10 cellular contexts compared by ENCODE assay signal in the genomic region with DNA sequence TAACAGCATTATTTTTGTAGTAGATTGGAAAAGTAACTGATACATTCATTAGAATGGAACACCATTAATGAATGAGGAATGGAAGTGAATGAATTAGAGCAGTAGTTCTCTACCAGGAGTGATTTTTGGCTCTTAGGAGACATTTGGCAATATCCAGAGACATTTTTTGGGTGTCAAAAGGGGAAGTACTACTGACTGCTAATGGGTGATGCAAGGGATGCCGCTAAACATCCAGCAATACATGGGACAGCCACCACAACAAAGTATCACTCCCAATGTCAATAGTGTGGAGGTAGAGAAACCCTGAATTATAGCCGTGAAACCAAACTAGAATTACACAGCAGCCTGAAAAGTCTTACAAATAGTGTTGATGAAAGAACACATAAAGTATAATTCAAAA. TPM values are rescaled to one million over a fixed set of nuclear protein-coding genes. Genes with fewer than 3 reads are reported as not detected.
DNase-seq lines count a peak whose midpoint lies in the region; ATAC-seq, FAIRE-seq and TF ChIP-seq lines count a peak whose summit lies in the region.
"Had no signal": no experiment of that assay in that cellular context is flagged by ENCODE, and none has a peak within 500 bp of the region (broad histone marks: within the 10 kb centered on the region; RNA-seq: fewer than 3 reads in every experiment).

No MANE protein-coding gene starts in this region.

- H3K27me3 Mint-ChIP-seq in CD4-positive, alpha-beta T cell: no peaks in the 10 kb centered on the region
- peaks cover 0 to 5% (median 0%) of the 10 kb centered on the region in 5 donors for H3K27me3 Mint-ChIP-seq in naive thymus-derived CD4-positive, alpha-beta T cell

- no peak overlapping the region for H3K14ac ChIP-seq in mesenchymal stem cell (ENCODE audit: low read length in 2 of 2)

- H3K36me3 ChIP-seq in KMS-11 (ENCODE audit: insufficient read depth) (no peaks in the 10 kb centered on the region), mesenchymal stem cell (ENCODE audit: control insufficient read depth in 1 of 2, insufficient read depth in 2 of 2, low read depth in 1 of 2, low read length in 2 of 2) (no peaks in the 10 kb centered on the region)
- H3K36me3 ChIP-seq in naive thymus-derived CD4-positive, alpha-beta T cell (ENCODE audit: control insufficient read depth in 2 of 3, insufficient read depth in 3 of 3, low read length in 3 of 3): peaks cover 0 to 4% (median 0%) of the 10 kb centered on the region in 3 experiments

- H2AFZ ChIP-seq in KMS-11 (ENCODE audit: low read depth) (no peak overlapping the region), mesenchymal stem cell (ENCODE audit: low read depth, low read length) (no peak overlapping the region)

- H3K9me3 ChIP-seq in CD4-positive, alpha-beta T cell (ENCODE audit: control insufficient read depth, low read length): no peaks in the 10 kb centered on the region
- no peaks in the 10 kb centered on the region for H3K9me3 ChIP-seq in naive thymus-derived CD4-positive, alpha-beta T cell (ENCODE audit: control insufficient read depth in 2 of 3, low read length in 3 of 3)
- H3K9me3 ChIP-seq in mesenchymal stem cell (ENCODE audit: control insufficient read depth, low read length): no peaks in the 10 kb centered on the region

- H3K27ac Mint-ChIP-seq in CD4-positive, alpha-beta T cell: peak overlapping the region; percentile 88
- H3K27ac Mint-ChIP-seq in activated naive CD4-positive, alpha-beta T cell treated with anti-CD3 and anti-CD28 coated beads, Interleukin-2, amount 50 U/mL, for 72 hours: peak overlapping the region; percentile 96 to 98
- peak overlapping the region in 8 of 9 donors; percentile 44 to 99 (median 96) for H3K27ac Mint-ChIP-seq in naive thymus-derived CD4-positive, alpha-beta T cell

- peaks cover 59% of the 10 kb centered on the region for H3K36me3 Mint-ChIP-seq in CD4-positive, alpha-beta T cell (ENCODE audit: low read depth)
- peaks cover 19 to 50% of the 10 kb centered on the region in 2 donors for H3K36me3 Mint-ChIP-seq in activated naive CD4-positive, alpha-beta T cell treated with anti-CD3 and anti-CD28 coated beads, Interleukin-2, amount 50 U/mL, for 72 hours
- H3K36me3 Mint-ChIP-seq in naive thymus-derived CD4-positive, alpha-beta T cell: peaks cover 0 to 34% (median 30%) of the 10 kb centered on the region in 5 donors

- no peak overlapping the region for H3K23ac ChIP-seq in mesenchymal stem cell (ENCODE audit: low read length in 2 of 2)

- CTCF ChIA-PET in CD4-positive, alpha-beta T cell (lab: Charles Lee): no interaction called here
- CTCF ChIA-PET in naive thymus-derived CD4-positive, alpha-beta T cell (lab: Charles Lee): interaction anchor here (1.3 to 1.6 kb wide), 2 partner anchors 9 to 24 kb away, joined by 5 to 6 read pairs; no protein-coding TSS in a partner anchor

- H4K8ac ChIP-seq in mesenchymal stem cell (ENCODE audit: low read length): no peak overlapping the region

- no CpG with 5 or more reads among the region's 2 CpGs for WGBS in mesenchymal stem cell

- H2BK15ac ChIP-seq in mesenchymal stem cell (ENCODE audit: low read depth, poor library complexity, severe bottlenecking): no peak overlapping the region

- H3K18ac ChIP-seq in mesenchymal stem cell (ENCODE audit: low read depth in 1 of 2, low read length in 2 of 2): no peak overlapping the region

- H2AK5ac ChIP-seq in mesenchymal stem cell (ENCODE audit: low read length, severe bottlenecking): no peak overlapping the region

- H4K20me1 ChIP-seq in KMS-11 (ENCODE audit: insufficient read depth): no peaks in the 10 kb centered on the region

- H3K27me3 ChIP-seq in CD4-positive, alpha-beta T cell (ENCODE audit: control insufficient read depth, insufficient read depth, low read length): no peaks in the 10 kb centered on the region
- H3K27me3 ChIP-seq in KMS-11 (ENCODE audit: insufficient read depth, low read depth) (no peaks in the 10 kb centered on the region), mesenchymal stem cell (ENCODE audit: control insufficient read depth in 1 of 2, insufficient read depth in 1 of 2, low read length in 2 of 2) (peaks cover 0 to 4% of the 10 kb centered on the region in 2 experiments)
- H3K27me3 ChIP-seq in naive thymus-derived CD4-positive, alpha-beta T cell (ENCODE audit: control insufficient read depth in 2 of 2, insufficient read depth in 2 of 2, low read length in 2 of 2): no peaks in the 10 kb centered on the region

- intact Hi-C loops in CD4-positive, alpha-beta T cell (cut with DNase I, micrococcal nuclease): loop anchor here in 1 of 2 experiments (2.0 to 10.0 kb wide), 6 partner anchors 13 to 1589 kb away; a partner anchor contains a TSS
- intact Hi-C loops in naive thymus-derived CD4-positive, alpha-beta T cell (cut with micrococcal nuclease): loop anchor here in 1 of 2 donors (2.0 kb wide), 1 partner anchor 57 kb away; a partner anchor contains a TSS

- H4K91ac ChIP-seq in mesenchymal stem cell (ENCODE audit: low read length): no peak overlapping the region

- peaks cover 70% of the 10 kb centered on the region for H3K4me1 Mint-ChIP-seq in CD4-positive, alpha-beta T cell (ENCODE audit: low read depth)
- peaks cover 53 to 74% (median 64%) of the 10 kb centered on the region in 7 donors for H3K4me1 Mint-ChIP-seq in naive thymus-derived CD4-positive, alpha-beta T cell

- H2BK5ac ChIP-seq in mesenchymal stem cell (ENCODE audit: low read depth, low read length, poor library complexity, severe bottlenecking): no peak overlapping the region

- peak overlapping the region; percentile 93 for H3K4me3 Mint-ChIP-seq in CD4-positive, alpha-beta T cell
- H3K4me3 Mint-ChIP-seq in naive thymus-derived CD4-positive, alpha-beta T cell: peak overlapping the region; percentile 87 to 97 (median 92)

- H3K9ac ChIP-seq in KMS-11 (no peak overlapping the region), mesenchymal stem cell (ENCODE audit: low read length) (no peak overlapping the region)

- no peak for TF ChIP-seq CTCF in CD4-positive, alpha-beta T cell (IDR thresholded peaks at IDR 0.05)
- TF ChIP-seq CTCF in KMS-11 (conservative IDR thresholded peaks at IDR 0.05; ENCODE audit: low read depth, low read length): no peak

- no peak overlapping the region for H3K4ac ChIP-seq in mesenchymal stem cell (ENCODE audit: low read depth in 1 of 2, low read length in 2 of 2)

- H3K4me3 ChIP-seq in KMS-11 (IDR thresholded peaks at IDR 0.05; ENCODE audit: insufficient read depth, low read depth, low read length) (no peak overlapping the region), mesenchymal stem cell (ENCODE audit: insufficient read depth in 1 of 2, low read depth in 1 of 2, low read length in 2 of 2) (peak overlapping the region in 1 of 2 experiments; percentile 88)
- H3K4me3 ChIP-seq in naive thymus-derived CD4-positive, alpha-beta T cell (ENCODE audit: low read length): peak overlapping the region; percentile 96

- peaks cover 2% of the 10 kb centered on the region for H3K79me1 ChIP-seq in mesenchymal stem cell (replicated peaks; ENCODE audit: low read length, poor library complexity, severe bottlenecking)

- no peak for FAIRE-seq in frontal cortex (lab: Jason Lieb, UNC)

- no peak for ATAC-seq in CD4-positive, alpha-beta T cell (ENCODE audit: poor library complexity)
- no peak for ATAC-seq in activated naive CD4-positive, alpha-beta T cell treated with anti-CD3 and anti-CD28 coated beads, Interleukin-2, amount 50 U/mL, for 72 hours
- ATAC-seq in naive thymus-derived CD4-positive, alpha-beta T cell: no peak

- no peak overlapping the region for H3K27ac ChIP-seq in CD4-positive, alpha-beta T cell (ENCODE audit: low read depth, low read length)
- no peak overlapping the region for H3K27ac ChIP-seq in KMS-11
- H3K27ac ChIP-seq in naive thymus-derived CD4-positive, alpha-beta T cell (ENCODE audit: low read depth, low read length): no peak overlapping the region
- H3K27ac ChIP-seq in mesenchymal stem cell (ENCODE audit: low read length, poor library complexity, severe bottlenecking): no peak overlapping the region

- H3K4me2 ChIP-seq in KMS-11 (peak overlapping the region; percentile 84; the same call in 1 of the 2 replicates), mesenchymal stem cell (ENCODE audit: low read length, poor library complexity, severe bottlenecking) (no peak overlapping the region)

- peaks cover 35% of the 10 kb centered on the region for H3K79me2 ChIP-seq in KMS-11 (ENCODE audit: insufficient read depth, low read depth)

- DNase-seq in CD4-positive, alpha-beta T cell: no peak
- DNase-seq in activated naive CD4-positive, alpha-beta T cell treated with anti-CD3 and anti-CD28 coated beads, Interleukin-2, amount 50 U/mL, for 72 hours (ENCODE audit: low spot score in 2 of 2): no peak
- no peak for DNase-seq in naive thymus-derived CD4-positive, alpha-beta T cell
- DNase-seq in NCI-H2081 (lab: John Stamatoyannopoulos, UW) (no peak), pons (ENCODE audit: low spot score) (no peak), frontal cortex (ENCODE audit: low spot score in 2 of 2) (no peak), mesenchymal stem cell (no peak)

- no peak overlapping the region for H2BK12ac ChIP-seq in mesenchymal stem cell (ENCODE audit: low read length in 2 of 2)

- H3K4me1 ChIP-seq in KMS-11 (ENCODE audit: low read depth, poor library complexity, severe bottlenecking) (peaks cover 38% of the 10 kb centered on the region), mesenchymal stem cell (ENCODE audit: control insufficient read depth, insufficient read depth, low read depth, low read length) (peaks cover 6% of the 10 kb centered on the region)
- peaks cover 33 to 41% of the 10 kb centered on the region in 2 donors for H3K4me1 ChIP-seq in naive thymus-derived CD4-positive, alpha-beta T cell (ENCODE audit: control insufficient read depth in 2 of 2, insufficient read depth in 2 of 2, low read length in 2 of 2)

- H2BK120ac ChIP-seq in mesenchymal stem cell (ENCODE audit: low read depth, low read length): no peak overlapping the region

- no peaks in the 10 kb centered on the region for H3K9me3 Mint-ChIP-seq in CD4-positive, alpha-beta T cell
- no peaks in the 10 kb centered on the region for H3K9me3 Mint-ChIP-seq in activated naive CD4-positive, alpha-beta T cell treated with anti-CD3 and anti-CD28 coated beads, Interleukin-2, amount 50 U/mL, for 72 hours
- H3K9me3 Mint-ChIP-seq in naive thymus-derived CD4-positive, alpha-beta T cell: peaks cover 0 to 3% (median 0%) of the 10 kb centered on the region in 11 donors

- POLR2A ChIA-PET in CD4-positive, alpha-beta T cell (lab: Charles Lee): interaction anchor here (1.2 to 5.8 kb wide), 4 partner anchors 10 to 187 kb away, joined by 4 to 132 read pairs (median 10); no protein-coding TSS in a partner anchor
- POLR2A ChIA-PET in naive thymus-derived CD4-positive, alpha-beta T cell (lab: Charles Lee): interaction anchor here (0.8 to 3.3 kb wide), 7 partner anchors 11 to 497 kb away, joined by 3 to 86 read pairs (median 16); a partner anchor contains a TSS

RNA-seq across cellular contexts. Expression of a gene that starts 1.5 kb away (rescaled TPM):
- total RNA-seq in CD4-positive, alpha-beta T cell: 10 to 100 TPM; 50.1 to 54.0 TPM
- total RNA-seq in activated naive CD4-positive, alpha-beta T cell treated with anti-CD3 and anti-CD28 coated beads, Interleukin-2, amount 50 U/mL, for 72 hours: 10 to 100 TPM; 28.4 to 67.5 TPM
- total RNA-seq in naive thymus-derived CD4-positive, alpha-beta T cell: 100 to 1,000 TPM in 2 of 5 experiments, 10 to 100 TPM in 3; 71.9 to 117 (median 80.7) TPM
- polyA plus RNA-seq in naive thymus-derived CD4-positive, alpha-beta T cell: 100 to 1,000 TPM; 177 to 204 TPM
- total RNA-seq in frontal cortex: 32.2 TPM
- polyA plus RNA-seq in mesenchymal stem cell (2013, experiment 1 of 2): 80.1 TPM
- polyA plus RNA-seq in mesenchymal stem cell (2013, experiment 2 of 2): 83.0 TPM

RNA-seq across cellular contexts. Expression of a gene that starts 26.7 kb away (rescaled TPM):
- not detected for total RNA-seq in CD4-positive, alpha-beta T cell
- not detected for total RNA-seq in activated naive CD4-positive, alpha-beta T cell treated with anti-CD3 and anti-CD28 coated beads, Interleukin-2, amount 50 U/mL, for 72 hours
- total RNA-seq in naive thymus-derived CD4-positive, alpha-beta T cell: not detected
- polyA plus RNA-seq in naive thymus-derived CD4-positive, alpha-beta T cell: not detected
- not detected for total RNA-seq in frontal cortex
- polyA plus RNA-seq in mesenchymal stem cell (2013, experiment 1 of 2): not detected
- polyA plus RNA-seq in mesenchymal stem cell (2013, experiment 2 of 2): not detected
- total RNA-seq: NCI-H460, subcutaneous adipose tissue had no signal

RNA-seq across cellular contexts. Expression of a gene that starts 36.1 kb away (rescaled TPM):
- total RNA-seq in CD4-positive, alpha-beta T cell: under 1 TPM; 0.03 to 0.08 TPM
- under 1 TPM; 0.41 to 0.66 TPM for total RNA-seq in activated naive CD4-positive, alpha-beta T cell treated with anti-CD3 and anti-CD28 coated beads, Interleukin-2, amount 50 U/mL, for 72 hours
- under 1 TPM in 3 of 5 experiments, not detected in 2; 0.05 to 0.12 (median 0.05) TPM for total RNA-seq in naive thymus-derived CD4-positive, alpha-beta T cell
- not detected for polyA plus RNA-seq in naive thymus-derived CD4-positive, alpha-beta T cell
- total RNA-seq in frontal cortex: 16.7 TPM
- polyA plus RNA-seq in mesenchymal stem cell (2013, experiment 1 of 2): 0.03 TPM
- 0.08 TPM for polyA plus RNA-seq in mesenchymal stem cell (2013, experiment 2 of 2)

RNA-seq across cellular contexts. Expression of a gene that starts 56.3 kb away (rescaled TPM):
- 1 to 10 TPM; 2.6 to 3.8 TPM for total RNA-seq in CD4-positive, alpha-beta T cell
- 1 to 10 TPM; 6.5 to 7.0 TPM for total RNA-seq in activated naive CD4-positive, alpha-beta T cell treated with anti-CD3 and anti-CD28 coated beads, Interleukin-2, amount 50 U/mL, for 72 hours
- total RNA-seq in naive thymus-derived CD4-positive, alpha-beta T cell: 1 to 10 TPM; 4.9 to 7.1 (median 5.9) TPM
- 10 to 100 TPM in 1 of 2 donors, 1 to 10 TPM in 1; 4.7 to 11.1 TPM for polyA plus RNA-seq in naive thymus-derived CD4-positive, alpha-beta T cell
- total RNA-seq in frontal cortex: 24.1 TPM
- polyA plus RNA-seq in mesenchymal stem cell (2013, experiment 1 of 2): 4.2 TPM
- 3.9 TPM for polyA plus RNA-seq in mesenchymal stem cell (2013, experiment 2 of 2)

Comparison
In these comparisons a context has a peak if more than half of its experiments do, and no peak if none do; other contexts are left out.
1. RNA of a gene that starts 36.1 kb away (total RNA-seq): 16.7 TPM in frontal cortex (single experiment); 0.41 to 0.66 TPM in activated naive CD4-positive, alpha-beta T cell treated with anti-CD3 and anti-CD28 coated beads, Interleukin-2, amount 50 U/mL, for 72 hours, 0.03 to 0.08 TPM in CD4-positive, alpha-beta T cell and 0.05 to 0.12 TPM in naive thymus-derived CD4-positive, alpha-beta T cell; every median in the first group is over 10 times any median in the second.
2. Peak in every context shown above with its lines, with median percentiles within 50 percentile points of each other: H3K27ac Mint-ChIP-seq.